ENCODE assay signal across 17 cellular contexts in the genomic region with DNA sequence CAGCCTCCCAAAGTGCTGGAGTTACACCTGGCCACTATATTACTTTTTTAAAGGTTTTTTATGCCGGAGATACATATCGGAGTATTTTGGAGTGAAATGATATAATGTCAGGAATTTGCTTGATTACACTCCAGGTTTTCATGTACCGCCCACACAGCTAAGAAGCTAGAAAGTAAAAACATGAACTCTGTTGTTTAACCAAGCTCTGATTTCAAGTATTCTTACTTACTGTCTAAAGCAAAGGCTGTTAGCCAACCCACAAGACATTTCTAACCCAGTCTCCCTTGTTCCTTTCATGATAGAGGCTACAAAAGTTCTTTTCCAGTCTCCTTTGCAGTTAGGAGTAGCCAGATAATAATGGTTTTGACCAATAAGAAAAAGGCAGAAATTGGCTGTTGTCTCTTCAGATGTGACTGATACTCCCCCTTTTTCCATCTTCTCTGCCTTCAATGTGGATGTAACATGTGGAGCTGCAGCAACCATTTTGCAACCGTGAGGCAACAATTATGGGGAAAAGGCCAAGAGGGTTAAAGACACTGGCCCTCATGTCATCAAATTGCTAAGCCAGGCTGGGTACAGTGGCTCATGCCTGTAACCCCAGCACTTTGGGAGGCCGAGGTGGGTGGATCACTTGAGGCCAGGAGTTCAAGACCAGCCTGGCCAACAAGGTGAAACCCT. TPM values are rescaled to one million over a fixed set of nuclear protein-coding genes. Genes with fewer than 3 reads are reported as not detected.
A peak's percentile ranks its signal among the peaks of the same experiment; 100 is the strongest.
DNase-seq lines count a peak whose midpoint lies in the region; ATAC-seq, FAIRE-seq and TF ChIP-seq lines count a peak whose summit lies in the region.
"Had no signal": no experiment of that assay in that cellular context is flagged by ENCODE, and none has a peak within 500 bp of the region (broad histone marks: within the 10 kb centered on the region; RNA-seq: fewer than 3 reads in every experiment).

No MANE protein-coding gene starts in this region.

- no peak for ATAC-seq in HepG2
- ATAC-seq in right lobe of liver: no peak

- H3K4me1 ChIP-seq in HepG2 (ENCODE audit: insufficient read depth, low read length) (peaks cover 64% of the 10 kb centered on the region), right lobe of liver (peaks cover 0 to 24% (median 3%) of the 10 kb centered on the region in 4 donors), adipocyte (ENCODE audit: control insufficient read depth, insufficient read depth, low read length) (peaks cover 15% of the 10 kb centered on the region), trophoblast cell (ENCODE audit: control insufficient read depth in 1 of 2, insufficient read depth in 2 of 2, low read length in 2 of 2) (peaks cover 8% of the 10 kb centered on the region in 2 experiments), Peyer's patch (no peaks in the 10 kb centered on the region), hepatocyte (ENCODE audit: insufficient read depth) (peaks cover 6% of the 10 kb centered on the region)

- no peak overlapping the region for H2AFZ ChIP-seq in HepG2 (ENCODE audit: low read length)
- no peak overlapping the region for H2AFZ ChIP-seq in trophoblast cell (ENCODE audit: insufficient read depth, low read length, poor library complexity)
- H2AFZ ChIP-seq in hepatocyte: no peak overlapping the region

- H3K36me3 ChIP-seq in HepG2 (replicated peaks in 1 of 2; ENCODE audit: control insufficient read depth in 1 of 2, insufficient read depth in 2 of 2, low read length in 2 of 2) (no peaks in the 10 kb centered on the region), right lobe of liver (no peaks in the 10 kb centered on the region), adipocyte (ENCODE audit: control insufficient read depth, insufficient read depth, low read length, severe bottlenecking) (no peaks in the 10 kb centered on the region), trophoblast cell (ENCODE audit: control insufficient read depth in 1 of 2, insufficient read depth in 2 of 2, low read length in 2 of 2) (no peaks in the 10 kb centered on the region), Peyer's patch (no peaks in the 10 kb centered on the region), hepatocyte (replicated peaks; ENCODE audit: insufficient read depth, low read depth) (no peaks in the 10 kb centered on the region)
- H3K36me3 ChIP-seq: BLaER1 treated with 17β-estradiol and CSF1 and Interleukin-3, amounts not matched to agents 10 nM and 100 nM; HAP-1 had no signal

- peak overlapping the region; percentile 54 for H2AK5ac ChIP-seq in trophoblast cell (ENCODE audit: low read length)

- no peak overlapping the region for H2BK120ac ChIP-seq in trophoblast cell (ENCODE audit: insufficient read depth, low read length, poor library complexity)

- peak overlapping the region; percentile 64 for H2BK12ac ChIP-seq in trophoblast cell (ENCODE audit: low read length)

- H3K23ac ChIP-seq in trophoblast cell (ENCODE audit: low read length): no peak overlapping the region

- no TSS peak for BruUV-seq in HepG2 (replicated peaks; lab: Mats Ljungman, UMichigan)

- TF ChIP-seq POLR2A in HepG2 (IDR thresholded peaks at IDR 0.05; ENCODE audit: insufficient read depth in 1 of 2, low read depth in 2 of 2, low read length in 2 of 2) (no peak), right lobe of liver (IDR thresholded peaks at IDR 0.05) (no peak), Peyer's patch (IDR thresholded peaks at IDR 0.05) (no peak)

- H4K12ac ChIP-seq in trophoblast cell (ENCODE audit: low read depth, low read length): no peak overlapping the region

- H3K18ac ChIP-seq in trophoblast cell (ENCODE audit: low read length): no peak overlapping the region

- no peaks in the 10 kb centered on the region for H3K27me3 ChIP-seq in HepG2 (ENCODE audit: control insufficient read depth in 1 of 2, insufficient read depth in 2 of 2, low read length in 2 of 2)
- H3K27me3 ChIP-seq in right lobe of liver: no peaks in the 10 kb centered on the region
- no peaks in the 10 kb centered on the region for H3K27me3 ChIP-seq in adipocyte (replicated peaks; ENCODE audit: control insufficient read depth, insufficient read depth, low read length)
- no peaks in the 10 kb centered on the region for H3K27me3 ChIP-seq in trophoblast cell (ENCODE audit: insufficient read depth, low read length)
- no peaks in the 10 kb centered on the region for H3K27me3 ChIP-seq in Peyer's patch
- H3K27me3 ChIP-seq in hepatocyte: no peaks in the 10 kb centered on the region
- H3K27me3 ChIP-seq: BLaER1 treated with 17β-estradiol and CSF1 and Interleukin-3, amounts not matched to agents 10 nM and 100 nM had no signal

- peaks cover 9% of the 10 kb centered on the region for H3K79me2 ChIP-seq in HepG2 (ENCODE audit: insufficient read depth, low read length)
- no peaks in the 10 kb centered on the region for H3K79me2 ChIP-seq in trophoblast cell (ENCODE audit: control insufficient read depth, insufficient read depth, low read length, poor library complexity)
- H3K79me2 ChIP-seq in hepatocyte: no peaks in the 10 kb centered on the region

- H2BK5ac ChIP-seq in trophoblast cell (ENCODE audit: low read depth, low read length, poor library complexity): no peak overlapping the region

- H4K8ac ChIP-seq in trophoblast cell (ENCODE audit: low read depth, low read length): peak overlapping the region; percentile 19

- TF ChIP-seq EP300 in HepG2 (IDR thresholded peaks at IDR 0.05; ENCODE audit: low read depth in 2 of 2, low read length in 2 of 2) (no peak), HepG2 (CRISPR knock-in tag; IDR thresholded peaks at IDR 0.05; ENCODE audit: borderline replicate concordance) (no peak)

- in situ Hi-C loops in HepG2 (cut with HindIII; ENCODE audit: extremely low pct_ligation_motif_present, low pct_unique_long_range_greater_than_20kb): no loop called here

- no peak overlapping the region for H3K4me3 ChIP-seq in HepG2 (replicated peaks in 1 of 3; ENCODE audit: insufficient read depth in 1 of 3, low read depth in 2 of 3, low read length in 3 of 3)
- no peak overlapping the region for H3K4me3 ChIP-seq in right lobe of liver
- H3K4me3 ChIP-seq in adipocyte (ENCODE audit: low read length): no peak overlapping the region
- no peak overlapping the region for H3K4me3 ChIP-seq in fibroblast of mammary gland (ENCODE audit: control insufficient read depth, low read depth, low read length)
- H3K4me3 ChIP-seq in trophoblast cell (ENCODE audit: low read depth, low read length): no peak overlapping the region
- H3K4me3 ChIP-seq in Peyer's patch: no peak overlapping the region
- no peak overlapping the region for H3K4me3 ChIP-seq in hepatocyte
- H3K4me3 ChIP-seq: BLaER1 treated with 17β-estradiol and CSF1 and Interleukin-3, amounts not matched to agents 10 nM and 100 nM; HAP-1 had no signal

- H3K14ac ChIP-seq in trophoblast cell (ENCODE audit: low read length): no peak overlapping the region

- H3K9me3 ChIP-seq in HepG2 (ENCODE audit: low read length): no peaks in the 10 kb centered on the region
- no peaks in the 10 kb centered on the region for H3K9me3 ChIP-seq in right lobe of liver
- no peaks in the 10 kb centered on the region for H3K9me3 ChIP-seq in adipocyte (ENCODE audit: control insufficient read depth, low read length)
- H3K9me3 ChIP-seq in trophoblast cell (ENCODE audit: insufficient read depth, low read depth, low read length): no peaks in the 10 kb centered on the region
- no peaks in the 10 kb centered on the region for H3K9me3 ChIP-seq in Peyer's patch
- no peaks in the 10 kb centered on the region for H3K9me3 ChIP-seq in hepatocyte (ENCODE audit: low read depth)
- H3K9me3 ChIP-seq: HAP-1 had no signal

- no peak overlapping the region for H3K4me2 ChIP-seq in HepG2 (ENCODE audit: low read depth, low read length)
- no peak overlapping the region for H3K4me2 ChIP-seq in trophoblast cell (ENCODE audit: low read length)
- no peak overlapping the region for H3K4me2 ChIP-seq in hepatocyte
- H3K4me2 ChIP-seq: BLaER1 treated with 17β-estradiol and CSF1 and Interleukin-3, amounts not matched to agents 10 nM and 100 nM had no signal

- CTCF ChIA-PET in HepG2 (lab: Yijun Ruan, JAX; ENCODE audit: low intra/inter-chr PET ratio, low total read pairs): no interaction called here

- peaks cover 10% of the 10 kb centered on the region for H3K79me1 ChIP-seq in trophoblast cell (ENCODE audit: low read length)

- TF ChIP-seq RAD21 in HepG2 (CRISPR knock-in tag; IDR thresholded peaks at IDR 0.05): no peak

- 98% methylated on average over 5 of the region's 5 CpGs for WGBS in HepG2 (ENCODE audit: low lambda C conversion rate)
- 88% methylated on average over 4 of the region's 5 CpGs for WGBS in right lobe of liver (ENCODE audit: insufficient coverage, low coverage, low lambda C conversion rate, missing lambda C conversion rate)
- WGBS in trophoblast cell (ENCODE audit: extremely low coverage, insufficient coverage, insufficient read length): no CpG with 5 or more reads among the region's 5 CpGs
- 96% methylated on average over 5 of the region's 5 CpGs for WGBS in hepatocyte (ENCODE audit: low lambda C conversion rate, missing lambda C conversion rate)

- POLR2A ChIA-PET in HepG2 (lab: Yijun Ruan, JAX): interaction anchor here (7.1 kb wide), 1 partner anchor 9 kb away, joined by 65 read pairs; no protein-coding TSS in a partner anchor

- no peaks in the 10 kb centered on the region for H3K9me2 ChIP-seq in hepatocyte (replicated peaks; ENCODE audit: insufficient read depth)

- TF ChIP-seq CTCF in HepG2 (CRISPR knock-in tag; IDR thresholded peaks at IDR 0.05) (no peak), right lobe of liver (IDR thresholded peaks at IDR 0.05) (no peak), fibroblast of mammary gland (conservative IDR thresholded peaks at IDR 0.05; ENCODE audit: control insufficient read depth, insufficient read depth, low read depth, low read length) (no peak), Peyer's patch (IDR thresholded peaks at IDR 0.05) (no peak), hepatocyte (IDR thresholded peaks at IDR 0.05; ENCODE audit: poor library complexity) (no peak)

- DNase-seq in HepG2 (ENCODE audit: low spot score) (no peak), right lobe of liver (no peak), adipocyte (ENCODE audit: low read depth) (peak; percentile 24), fibroblast of mammary gland (ENCODE audit: low read depth) (peak; percentile 5), trophoblast cell (no peak), Peyer's patch (no peak), hepatocyte (ENCODE audit: low spot score) (no peak)
- no peak for DNase-seq in stimulated activated naive CD4-positive, alpha-beta T cell treated with Interleukin-2 at 50 U/mL for 16 hours (lab: John Stamatoyannopoulos, UW)
- DNase-seq: 8988T; ACHN; CD4-positive, CD25-positive, alpha-beta regulatory T cell; DMS53; GF-D8; GOT3 had no signal

- no peak overlapping the region for H3K9ac ChIP-seq in HepG2 (ENCODE audit: insufficient read depth, low read depth, low read length)
- H3K9ac ChIP-seq in adipocyte (ENCODE audit: low read length): no peak overlapping the region
- no peak overlapping the region for H3K9ac ChIP-seq in trophoblast cell (ENCODE audit: low read length)
- H3K9ac ChIP-seq: BLaER1 treated with 17β-estradiol and CSF1 and Interleukin-3, amounts not matched to agents 10 nM and 100 nM had no signal

- H3K27ac ChIP-seq in HepG2 (ENCODE audit: extremely low read length, insufficient read depth, low read length) (peak overlapping the region; percentile 37), right lobe of liver (no peak overlapping the region), trophoblast cell (ENCODE audit: low read depth, low read length) (no peak overlapping the region), Peyer's patch (no peak overlapping the region), hepatocyte (no peak overlapping the region)
- H3K27ac ChIP-seq: BLaER1 treated with 17β-estradiol and CSF1 and Interleukin-3, amounts not matched to agents 10 nM and 100 nM had no signal

- peak overlapping the region; percentile 37 for H4K91ac ChIP-seq in trophoblast cell (ENCODE audit: low read depth, low read length)

- H3K4ac ChIP-seq in trophoblast cell (ENCODE audit: low read depth, low read length): no peak overlapping the region

- no peak for FAIRE-seq in HepG2 (lab: Jason Lieb, UNC)
- FAIRE-seq: HTR-8/SVneo had no signal

- H4K20me1 ChIP-seq in HepG2 (ENCODE audit: insufficient read depth, low read length): no peaks in the 10 kb centered on the region
- no peaks in the 10 kb centered on the region for H4K20me1 ChIP-seq in hepatocyte (ENCODE audit: insufficient read depth, poor library complexity, severe bottlenecking)
- H4K20me1 ChIP-seq: BLaER1 treated with 17β-estradiol and CSF1 and Interleukin-3, amounts not matched to agents 10 nM and 100 nM had no signal

- intact Hi-C loops in HepG2 (cut with micrococcal nuclease; ENCODE audit: unreplicated experiment) (loop anchor here (10.0 kb wide), 1 partner anchor 213 kb away; no protein-coding TSS in a partner anchor), right lobe of liver (cut with DNase I) (no loop called here)

RNA-seq across cellular contexts. Expression of gene CP, which starts 6.1 kb away (rescaled TPM):
- total RNA-seq in HepG2 (2016; rRNA removed; fragmentation: Illumina TruSeq; extraction: Trizol) (21.1 and 42.6 TPM in 2 replicates), right lobe of liver (1,000 to 10,000 TPM; 1,086 to 3,257 (median 1,852) TPM), Peyer's patch (10 to 100 TPM in 3 of 4 donors, 1 to 10 TPM in 1; 4.7 to 37.8 (median 19.2) TPM), hepatocyte (22.3 and 26.4 TPM in 2 replicates)
- 2.7 and 3.7 TPM in 2 replicates for total RNA-seq in HepG2 (2016; cell fraction: cytosol; rRNA removed; fragmentation: Illumina TruSeq; extraction: Trizol; ENCODE audit: low read depth)
- total RNA-seq in HepG2 (2016; cell fraction: insoluble cytoplasmic fraction; rRNA removed; fragmentation: Illumina TruSeq; extraction: Trizol): 18.7 and 40.2 TPM in 2 replicates
- 4.1 and 6.2 TPM in 2 replicates for total RNA-seq in HepG2 (2016; cell fraction: membrane; rRNA removed; fragmentation: Illumina TruSeq; extraction: Trizol)
- 45.7 and 53.7 TPM in 2 replicates for total RNA-seq in HepG2 (2016; cell fraction: nucleus; rRNA removed; fragmentation: Illumina TruSeq; extraction: Trizol)
- polyA plus RNA-seq in HepG2 (2011; rRNA removed) (789 and 863 TPM in 2 replicates), hepatocyte (6.5 and 12.5 TPM in 2 replicates)
- polyA plus RNA-seq in HepG2 (2011; cell fraction: cytosol; rRNA removed): 278 and 600 TPM in 2 replicates
- 526 and 705 TPM in 2 replicates for polyA plus RNA-seq in HepG2 (2011; cell fraction: nucleus; rRNA removed)
- 608 and 681 TPM in 2 replicates for polyA plus RNA-seq in HepG2 (2012)
- 1.5 and 2.7 TPM in 2 replicates for polyA plus RNA-seq in HepG2 (2016; cell fraction: cytosol; fragmentation: Illumina TruSeq; extraction: Trizol; ENCODE audit: low read depth)
- 11.2 and 15.8 TPM in 2 replicates for polyA plus RNA-seq in HepG2 (2016; cell fraction: insoluble cytoplasmic fraction; fragmentation: Illumina TruSeq; extraction: Trizol; ENCODE audit: low read depth)
- 2.8 and 3.1 TPM in 2 replicates for polyA plus RNA-seq in HepG2 (2016; cell fraction: membrane; fragmentation: Illumina TruSeq; extraction: Trizol; ENCODE audit: low read depth)
- polyA plus RNA-seq in HepG2 (2016; cell fraction: nucleus; fragmentation: Illumina TruSeq; extraction: Trizol; ENCODE audit: insufficient read depth, low read depth): 53.4 and 55.4 TPM in 2 replicates
- polyA minus RNA-seq in HepG2 (2011; rRNA and poly(A)+ RNA removed; ENCODE audit: low replicate concordance): 0.56 and 444 TPM in 2 replicates
- 644 and 1,215 TPM in 2 replicates for polyA minus RNA-seq in HepG2 (2011; cell fraction: cytosol; rRNA and poly(A)+ RNA removed)
- 1,123 and 1,795 TPM in 2 replicates for polyA minus RNA-seq in HepG2 (2011; cell fraction: nucleus; rRNA and poly(A)+ RNA removed)
- 1.7 and 1.8 TPM in 2 replicates for polyA plus RNA-seq in trophoblast cell (2013)
- total RNA-seq: CD4-positive, CD25-positive, alpha-beta regulatory T cell had no signal

Comparison
In these comparisons a context has a peak if more than half of its experiments do, and no peak if none do; other contexts are left out.
1. RNA of gene CP, which starts 6.1 kb away (total RNA-seq): 1,086 to 3,257 TPM in right lobe of liver; 2.7 to 53.7 TPM in HepG2, 4.7 to 37.8 TPM in Peyer's patch and 22.3 to 26.4 TPM in hepatocyte; every median in the first group is over 10 times any median in the second.
2. DNase-seq: peak in adipocyte (single experiment) and fibroblast of mammary gland (single experiment); none in HepG2 (single experiment), right lobe of liver (0 of 3), trophoblast cell (0 of 2), Peyer's patch (0 of 3), stimulated activated naive CD4-positive, alpha-beta T cell treated with Interleukin-2 at 50 U/mL for 16 hours (single experiment) and hepatocyte (single experiment).